ENCODE assay signal across 11 cellular contexts in genomic region chr19:38290631-38291147, GRCh38. TPM values are rescaled to one million over a fixed set of nuclear protein-coding genes. Genes with fewer than 3 reads are reported as not detected.
DNase-seq lines count a peak whose midpoint lies in the region; ATAC-seq and TF ChIP-seq lines count a peak whose summit lies in the region.
"Had no signal": no experiment of that assay in that cellular context is flagged by ENCODE, and none has a peak within 500 bp of the region (broad histone marks: within the 10 kb centered on the region; RNA-seq: fewer than 3 reads in every experiment).

No MANE protein-coding gene starts in this region.

- H3K27me3 ChIP-seq in AG04450 (ENCODE audit: control insufficient read depth, insufficient read depth, low read length) (no peaks in the 10 kb centered on the region), A673 (replicated peaks; ENCODE audit: insufficient read depth, low read depth, low read length, poor library complexity) (no peaks in the 10 kb centered on the region)

- H3K4me3 ChIP-seq in AG04450 (ENCODE audit: low read depth, low read length) (no peak overlapping the region), choroid plexus epithelial cell (ENCODE audit: low read depth, low read length) (no peak overlapping the region), A673 (ENCODE audit: low read depth, low read length, poor library complexity, severe bottlenecking) (no peak overlapping the region)

- H3K27ac ChIP-seq in AG04450 (ENCODE audit: low read depth, low read length): peak overlapping the region; percentile 80
- H3K27ac ChIP-seq in A673 (ENCODE audit: low read depth, low read length, poor library complexity, severe bottlenecking): no peak overlapping the region

- no peaks in the 10 kb centered on the region for H3K36me3 ChIP-seq in A673 (ENCODE audit: insufficient read depth, low read length, poor library complexity, severe bottlenecking)

- CTCF ChIA-PET in AG04450 (lab: Charles Lee) (interaction anchor here (1.2 to 2.4 kb wide), 2 partner anchors 8 to 47 kb away, joined by 3 to 10 read pairs; no protein-coding TSS in a partner anchor), A673 (lab: Charles Lee) (no interaction called here)

- peak; percentile 86 for DNase-seq in AG04450 (ENCODE audit: low read depth, low spot score)
- DNase-seq in LHCN-M2 (ENCODE audit: low read depth): peak; percentile 95
- peak; percentile 78 for DNase-seq in choroid plexus epithelial cell (ENCODE audit: low read depth)
- DNase-seq in myocyte (ENCODE audit: low read depth): peak; percentile 92
- no peak for DNase-seq in A673 (ENCODE audit: low spot score)
- no peak for DNase-seq in activated CD8-positive, alpha-beta memory T cell treated with anti-CD3 and anti-CD28 coated beads, Interleukin-2, amount 50 U/mL, for 48 hours
- DNase-seq in NCI-H1092 treated with DMSO at 0.1 percent for 48 hours (lab: John Stamatoyannopoulos, UW): no peak
- DNase-seq: glutamatergic neuron, NCI-H2107, T-helper 17 cell had no signal

- ATAC-seq in HG03432 (IDR thresholded peaks at IDR 0.05; ENCODE audit: unreplicated experiment): no peak
- ATAC-seq: T-helper 17 cell had no signal

- no peak for TF ChIP-seq CTCF in AG04450 (IDR thresholded peaks at IDR 0.05; ENCODE audit: low read depth, low read length)
- TF ChIP-seq CTCF in choroid plexus epithelial cell (conservative IDR thresholded peaks at IDR 0.05; ENCODE audit: low read depth, low read length): no peak
- no peak for TF ChIP-seq CTCF in A673 (conservative IDR thresholded peaks at IDR 0.05; ENCODE audit: low read depth, low read length)

- no TSS peak for BruUV-seq in A673 (replicated peaks; lab: Mats Ljungman, UMichigan)

- intact Hi-C loops in A673 (cut with micrococcal nuclease; ENCODE audit: unreplicated experiment): no loop called here

- POLR2A ChIA-PET in AG04450 (lab: Yijun Ruan, JAX) (interaction anchor here (0.6 to 1.2 kb wide), 5 partner anchors 8 to 40 kb away, joined by 3 to 6 read pairs (median 4); partner anchors contain the start of gene C19orf33), A673 (lab: Charles Lee; ENCODE audit: low non-redundant PET) (no interaction called here)

- no peaks in the 10 kb centered on the region for H3K4me1 ChIP-seq in A673 (ENCODE audit: insufficient read depth, low read length, poor library complexity, severe bottlenecking)

- H3K9me3 ChIP-seq in AG04450 (ENCODE audit: control insufficient read depth, insufficient read depth, low read length) (no peaks in the 10 kb centered on the region), A673 (ENCODE audit: low read depth, low read length, poor library complexity, severe bottlenecking) (no peaks in the 10 kb centered on the region)

RNA-seq across cellular contexts. Expression of gene C19orf33, which starts 13.4 kb away (rescaled TPM):
- polyA plus RNA-seq in AG04450 (2011; rRNA removed): 0.38 TPM in 1 of 2 replicates, not detected in the other
- not detected in 2 replicates for polyA minus RNA-seq in AG04450 (2011; rRNA and poly(A)+ RNA removed)
- total RNA-seq in LHCN-M2 (2014; rRNA removed): 2.1 TPM in 1 of 2 replicates, not detected in the other
- polyA plus RNA-seq in LHCN-M2 (2012): 9.0 TPM
- total RNA-seq in myocyte: not detected in 2 replicates
- 0.95 TPM for polyA plus RNA-seq in myocyte (2012)
- total RNA-seq in A673 (2021): not detected in 2 replicates

RNA-seq across cellular contexts. Expression of gene YIF1B, which starts 25.1 kb away (rescaled TPM):
- polyA plus RNA-seq in AG04450 (2011; rRNA removed): 44.9 and 67.1 TPM in 2 replicates
- polyA minus RNA-seq in AG04450 (2011; rRNA and poly(A)+ RNA removed): 38.1 and 48.7 TPM in 2 replicates
- 117 and 118 TPM in 2 replicates for total RNA-seq in LHCN-M2 (2014; rRNA removed)
- 150 TPM for polyA plus RNA-seq in LHCN-M2 (2012)
- 51.6 and 68.5 TPM in 2 replicates for total RNA-seq in myocyte
- 75.6 TPM for polyA plus RNA-seq in myocyte (2012)
- total RNA-seq in A673 (2021): 57.6 and 66.2 TPM in 2 replicates

RNA-seq across cellular contexts. Expression of gene SPINT2, which starts 26.3 kb away (rescaled TPM):
- 1.3 and 1.8 TPM in 2 replicates for polyA plus RNA-seq in AG04450 (2011; rRNA removed)
- polyA minus RNA-seq in AG04450 (2011; rRNA and poly(A)+ RNA removed): 0.37 and 1.7 TPM in 2 replicates
- 0.06 and 0.46 TPM in 2 replicates for total RNA-seq in LHCN-M2 (2014; rRNA removed)
- polyA plus RNA-seq in LHCN-M2 (2012): 0.94 TPM
- 0.11 TPM in 1 of 2 replicates, not detected in the other for total RNA-seq in myocyte
- polyA plus RNA-seq in myocyte (2012): 0.98 TPM
- total RNA-seq in A673 (2021): 0.42 TPM in 1 of 2 replicates, not detected in the other

RNA-seq across cellular contexts. Expression of gene KCNK6, which starts 29.0 kb away (rescaled TPM):
- polyA plus RNA-seq in AG04450 (2011; rRNA removed): 2.6 and 2.8 TPM in 2 replicates
- polyA minus RNA-seq in AG04450 (2011; rRNA and poly(A)+ RNA removed): 1.3 and 1.6 TPM in 2 replicates
- total RNA-seq in LHCN-M2 (2014; rRNA removed): 3.2 and 4.4 TPM in 2 replicates
- 16.2 TPM for polyA plus RNA-seq in LHCN-M2 (2012)
- 1.2 and 2.3 TPM in 2 replicates for total RNA-seq in myocyte
- polyA plus RNA-seq in myocyte (2012): 5.8 TPM
- 0.11 TPM in 1 of 2 replicates, not detected in the other for total RNA-seq in A673 (2021)

RNA-seq across cellular contexts. Expression of gene PPP1R14A, which starts 34.5 kb away (rescaled TPM):
- 0.62 and 1.0 TPM in 2 replicates for polyA plus RNA-seq in AG04450 (2011; rRNA removed)
- 0.48 TPM in 1 of 2 replicates, not detected in the other for polyA minus RNA-seq in AG04450 (2011; rRNA and poly(A)+ RNA removed)
- total RNA-seq in LHCN-M2 (2014; rRNA removed) (not detected in 2 replicates), myocyte (not detected in 2 replicates), A673 (2021) (1.1 TPM in 1 of 2 replicates, not detected in the other)
- 0.69 TPM for polyA plus RNA-seq in LHCN-M2 (2012)
- polyA plus RNA-seq in myocyte (2012): 0.16 TPM

Comparison
In these comparisons a context has a peak if more than half of its experiments do, and no peak if none do; other contexts are left out.
1. DNase-seq: peak in AG04450 (single experiment), LHCN-M2 (single experiment), choroid plexus epithelial cell (single experiment) and myocyte (single experiment); none in A673 (single experiment), activated CD8-positive, alpha-beta memory T cell treated with anti-CD3 and anti-CD28 coated beads, Interleukin-2, amount 50 U/mL, for 48 hours (single experiment) and NCI-H1092 treated with DMSO at 0.1 percent for 48 hours (single experiment).